In the genomic region with DNA sequence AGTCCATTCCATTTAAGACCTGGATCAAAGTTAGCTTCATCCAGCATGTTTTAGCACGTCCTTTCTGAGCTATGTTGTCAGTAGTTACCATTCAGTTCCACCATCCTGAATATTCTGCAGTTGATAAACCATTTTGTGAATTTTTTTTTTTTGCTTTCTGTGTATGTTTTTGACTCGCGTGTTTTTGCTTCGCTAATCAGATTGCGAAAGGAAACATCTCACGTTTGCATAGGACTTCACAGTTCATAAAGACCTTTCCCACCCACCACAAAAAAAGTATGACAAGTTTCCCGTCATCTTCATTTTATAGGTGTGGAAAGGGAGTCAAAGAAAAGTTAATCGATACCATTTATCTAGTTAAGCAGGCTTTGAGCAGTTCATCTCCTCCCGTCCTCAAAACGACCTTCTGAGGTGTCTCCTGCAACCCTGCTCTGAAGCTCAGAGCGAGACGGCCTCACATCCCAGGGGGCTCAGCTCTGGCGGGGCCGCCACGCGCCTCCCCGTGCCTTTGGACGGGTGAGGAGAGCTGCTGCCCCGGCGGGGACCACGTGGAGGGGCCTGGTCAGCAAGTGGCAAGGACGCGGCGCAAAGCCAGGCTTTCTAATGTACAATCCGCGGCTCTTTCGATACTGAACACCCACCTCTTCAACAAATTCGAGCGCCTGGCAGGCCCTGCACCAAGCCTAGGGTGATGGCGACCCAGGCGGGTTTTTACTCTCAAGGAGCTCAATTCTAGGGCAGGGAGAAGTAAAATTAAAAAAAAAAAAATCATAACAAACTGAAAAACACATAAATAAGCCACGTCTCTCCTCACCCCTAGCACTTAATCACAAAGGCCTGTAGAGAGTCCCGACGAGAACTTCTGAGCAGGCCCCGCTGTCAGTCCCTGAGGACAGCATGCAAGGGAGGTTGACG, we compare ENCODE assay signal across 1 cellular context.
TF ChIP-seq lines count a peak whose summit lies in the region.

No MANE protein-coding gene starts in this region.

TF ChIP-seq in HEK293, 187 proteins besides CTCF, POLR2A, EP300 and RAD21 (continued from another document):
- TF ChIP-seq, protein P1, sequence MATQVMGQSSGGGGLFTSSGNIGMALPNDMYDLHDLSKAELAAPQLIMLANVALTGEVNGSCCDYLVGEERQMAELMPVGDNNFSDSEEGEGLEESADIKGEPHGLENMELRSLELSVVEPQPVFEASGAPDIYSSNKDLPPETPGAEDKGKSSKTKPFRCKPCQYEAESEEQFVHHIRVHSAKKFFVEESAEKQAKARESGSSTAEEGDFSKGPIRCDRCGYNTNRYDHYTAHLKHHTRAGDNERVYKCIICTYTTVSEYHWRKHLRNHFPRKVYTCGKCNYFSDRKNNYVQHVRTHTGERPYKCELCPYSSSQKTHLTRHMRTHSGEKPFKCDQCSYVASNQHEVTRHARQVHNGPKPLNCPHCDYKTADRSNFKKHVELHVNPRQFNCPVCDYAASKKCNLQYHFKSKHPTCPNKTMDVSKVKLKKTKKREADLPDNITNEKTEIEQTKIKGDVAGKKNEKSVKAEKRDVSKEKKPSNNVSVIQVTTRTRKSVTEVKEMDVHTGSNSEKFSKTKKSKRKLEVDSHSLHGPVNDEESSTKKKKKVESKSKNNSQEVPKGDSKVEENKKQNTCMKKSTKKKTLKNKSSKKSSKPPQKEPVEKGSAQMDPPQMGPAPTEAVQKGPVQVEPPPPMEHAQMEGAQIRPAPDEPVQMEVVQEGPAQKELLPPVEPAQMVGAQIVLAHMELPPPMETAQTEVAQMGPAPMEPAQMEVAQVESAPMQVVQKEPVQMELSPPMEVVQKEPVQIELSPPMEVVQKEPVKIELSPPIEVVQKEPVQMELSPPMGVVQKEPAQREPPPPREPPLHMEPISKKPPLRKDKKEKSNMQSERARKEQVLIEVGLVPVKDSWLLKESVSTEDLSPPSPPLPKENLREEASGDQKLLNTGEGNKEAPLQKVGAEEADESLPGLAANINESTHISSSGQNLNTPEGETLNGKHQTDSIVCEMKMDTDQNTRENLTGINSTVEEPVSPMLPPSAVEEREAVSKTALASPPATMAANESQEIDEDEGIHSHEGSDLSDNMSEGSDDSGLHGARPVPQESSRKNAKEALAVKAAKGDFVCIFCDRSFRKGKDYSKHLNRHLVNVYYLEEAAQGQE (tag by site-specific recombination; IDR thresholded peaks at IDR 0.05), result 0 out of 2 replicates have a peak, but pooled peaks have one; percentile 31
- TF ChIP-seq ZNF416 (tag by site-specific recombination; IDR thresholded peaks at IDR 0.05) (no peak), ZBTB17 (tag by site-specific recombination; IDR thresholded peaks at IDR 0.05) (peak; percentile 30), SETDB1 (IDR thresholded peaks at IDR 0.05; ENCODE audit: insufficient read length, low read length) (no peak)
